Comparison of ENCODE assay signal across 8 cellular contexts in genomic region chr10:100986952-100987684, GRCh38. TPM values are rescaled to one million over a fixed set of nuclear protein-coding genes. Genes with fewer than 3 reads are reported as not detected.
A peak's percentile ranks its signal among the peaks of the same experiment; 100 is the strongest.
DNase-seq lines count a peak whose midpoint lies in the region; ATAC-seq, FAIRE-seq and TF ChIP-seq lines count a peak whose summit lies in the region.

TSS of gene MRPL43 (minus strand) at chr10:100987497. CDS start at chr10:100987443, 54 bp downstream.
TSS of gene TWNK (plus strand) at chr10:100987543. CDS start at chr10:100988211, 668 bp downstream.

- TF ChIP-seq CTCF in HepG2 (CRISPR knock-in tag; IDR thresholded peaks at IDR 0.05), result peak; percentile 15; the same call in 1 of the 2 replicates

- H3K27me3 ChIP-seq in HepG2 (ENCODE audit: control insufficient read depth in 1 of 2, insufficient read depth in 2 of 2, low read length in 2 of 2), result no peaks in the 10 kb centered on the region; a peak in 1 of 5 replicates

- peak; percentile 55 to 67; a peak in 3 of 4 replicates for TF ChIP-seq POLR2A in HepG2 (IDR thresholded peaks at IDR 0.05; ENCODE audit: insufficient read depth in 1 of 2, low read depth in 2 of 2, low read length in 2 of 2)

- TF ChIP-seq EP300 in HepG2 (IDR thresholded peaks at IDR 0.05; ENCODE audit: low read depth in 2 of 2, low read length in 2 of 2) (no peak), HepG2 (CRISPR knock-in tag; IDR thresholded peaks at IDR 0.05; ENCODE audit: borderline replicate concordance) (0 out of 2 replicates have a peak, but pooled peaks have one; percentile 18)

- DNase-seq in Ammon's horn (ENCODE audit: low spot score), result peak; percentile 91
- peak; percentile 79 for DNase-seq in NCI-H69 (lab: John Stamatoyannopoulos, UW)
- DNase-seq in activated CD4-positive, alpha-beta T cell treated with anti-CD3 and anti-CD28 coated beads, Interleukin-2, amount 50 U/mL, for 24 hours (ENCODE audit: low read depth in 1 of 2, low spot score in 1 of 2), result peak; percentile 76 to 86
- peak; percentile 81 for DNase-seq in dedifferentiated amniotic fluid mesenchymal stem cell (ENCODE audit: extremely low spot score)
- DNase-seq in HepG2 (ENCODE audit: low spot score), result peak; percentile 72
- DNase-seq in stimulated activated CD4-positive, alpha-beta T cell treated with anti-CD3 and anti-CD28 coated beads, Interleukin-2, amount 100 ng/mL, for 4 hours (ENCODE audit: low read depth), result peak; percentile 82

- intact Hi-C loops in HepG2 (cut with micrococcal nuclease; ENCODE audit: unreplicated experiment), result loop anchor here (1.0 kb wide), 1 partner anchor 16 kb away; no protein-coding TSS in a partner anchor

- in situ Hi-C loops in HepG2 (cut with HindIII; ENCODE audit: extremely low pct_ligation_motif_present, low pct_unique_long_range_greater_than_20kb), result no loop called here

- BruUV-seq in HepG2 (replicated peaks; lab: Mats Ljungman, UMichigan), result no TSS peak

- H3K4me3 ChIP-seq in HepG2 (replicated peaks in 1 of 3; ENCODE audit: insufficient read depth in 1 of 3, low read depth in 2 of 3, low read length in 3 of 3), result peak within 1 kb of the TSS; percentile 77 to 96 (median 91)

- WGBS in HepG2 (ENCODE audit: low lambda C conversion rate), result 1% methylated on average over 34 of the region's 75 CpGs

- peaks cover 50% of the 10 kb centered on the region for H3K79me2 ChIP-seq in HepG2 (ENCODE audit: insufficient read depth, low read length)

- H3K27ac ChIP-seq in HepG2 (ENCODE audit: extremely low read length, insufficient read depth, low read length), result peak within 1 kb of the TSS; percentile 83

- CTCF ChIA-PET in HepG2 (lab: Yijun Ruan, JAX; ENCODE audit: low intra/inter-chr PET ratio, low total read pairs), result no interaction called here

- peak; percentile 56 for FAIRE-seq in HepG2 (lab: Jason Lieb, UNC)

- H4K20me1 ChIP-seq in HepG2 (ENCODE audit: insufficient read depth, low read length), result no peaks in the 10 kb centered on the region

- peak within 1 kb of the TSS; percentile 97 for H3K4me2 ChIP-seq in HepG2 (ENCODE audit: low read depth, low read length)

- ATAC-seq in GM19023 (IDR thresholded peaks at IDR 0.05; ENCODE audit: unreplicated experiment) (peak; percentile 90), HG03196 (IDR thresholded peaks at IDR 0.05; ENCODE audit: unreplicated experiment) (peak; percentile 71), HepG2 (peak; percentile 73)

- H2AFZ ChIP-seq in HepG2 (ENCODE audit: low read length), result no peak within 1 kb of the TSS

- peak within 1 kb of the TSS; percentile 83 for H3K9ac ChIP-seq in HepG2 (ENCODE audit: insufficient read depth, low read depth, low read length)

- H3K9me3 ChIP-seq in HepG2 (ENCODE audit: low read length), result no peaks in the 10 kb centered on the region

- peaks cover 15 to 56% of the 10 kb centered on the region in 2 experiments for H3K36me3 ChIP-seq in HepG2 (replicated peaks in 1 of 2; ENCODE audit: control insufficient read depth in 1 of 2, insufficient read depth in 2 of 2, low read length in 2 of 2)

- peaks cover 53% of the 10 kb centered on the region for H3K4me1 ChIP-seq in HepG2 (ENCODE audit: insufficient read depth, low read length)

- POLR2A ChIA-PET in HepG2 (lab: Yijun Ruan, JAX), result interaction anchor here (0.7 to 23.0 kb wide), 6 partner anchors 11 to 74 kb away, joined by 3 to 277 read pairs (median 3); partner anchors contain the start of genes LZTS2 and SEMA4G

- no peak for TF ChIP-seq RAD21 in HepG2 (CRISPR knock-in tag; IDR thresholded peaks at IDR 0.05)

TF ChIP-seq in HepG2, 621 proteins besides CTCF, POLR2A, EP300 and RAD21 (continues in another document):
- TF ChIP-seq, protein P1, sequence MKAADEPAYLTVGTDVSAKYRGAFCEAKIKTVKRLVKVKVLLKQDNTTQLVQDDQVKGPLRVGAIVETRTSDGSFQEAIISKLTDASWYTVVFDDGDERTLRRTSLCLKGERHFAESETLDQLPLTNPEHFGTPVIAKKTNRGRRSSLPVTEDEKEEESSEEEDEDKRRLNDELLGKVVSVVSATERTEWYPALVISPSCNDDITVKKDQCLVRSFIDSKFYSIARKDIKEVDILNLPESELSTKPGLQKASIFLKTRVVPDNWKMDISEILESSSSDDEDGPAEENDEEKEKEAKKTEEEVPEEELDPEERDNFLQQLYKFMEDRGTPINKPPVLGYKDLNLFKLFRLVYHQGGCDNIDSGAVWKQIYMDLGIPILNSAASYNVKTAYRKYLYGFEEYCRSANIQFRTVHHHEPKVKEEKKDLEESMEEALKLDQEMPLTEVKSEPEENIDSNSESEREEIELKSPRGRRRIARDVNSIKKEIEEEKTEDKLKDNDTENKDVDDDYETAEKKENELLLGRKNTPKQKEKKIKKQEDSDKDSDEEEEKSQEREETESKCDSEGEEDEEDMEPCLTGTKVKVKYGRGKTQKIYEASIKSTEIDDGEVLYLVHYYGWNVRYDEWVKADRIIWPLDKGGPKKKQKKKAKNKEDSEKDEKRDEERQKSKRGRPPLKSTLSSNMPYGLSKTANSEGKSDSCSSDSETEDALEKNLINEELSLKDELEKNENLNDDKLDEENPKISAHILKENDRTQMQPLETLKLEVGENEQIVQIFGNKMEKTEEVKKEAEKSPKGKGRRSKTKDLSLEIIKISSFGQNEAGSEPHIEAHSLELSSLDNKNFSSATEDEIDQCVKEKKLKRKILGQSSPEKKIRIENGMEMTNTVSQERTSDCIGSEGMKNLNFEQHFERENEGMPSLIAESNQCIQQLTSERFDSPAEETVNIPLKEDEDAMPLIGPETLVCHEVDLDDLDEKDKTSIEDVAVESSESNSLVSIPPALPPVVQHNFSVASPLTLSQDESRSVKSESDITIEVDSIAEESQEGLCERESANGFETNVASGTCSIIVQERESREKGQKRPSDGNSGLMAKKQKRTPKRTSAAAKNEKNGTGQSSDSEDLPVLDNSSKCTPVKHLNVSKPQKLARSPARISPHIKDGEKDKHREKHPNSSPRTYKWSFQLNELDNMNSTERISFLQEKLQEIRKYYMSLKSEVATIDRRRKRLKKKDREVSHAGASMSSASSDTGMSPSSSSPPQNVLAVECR (CRISPR knock-in tag; IDR thresholded peaks at IDR 0.05; ENCODE audit: borderline replicate concordance), result peak; percentile 97
- TF ChIP-seq TEAD2 (CRISPR knock-in tag; IDR thresholded peaks at IDR 0.05) (no peak), THYN1 (CRISPR knock-in tag; IDR thresholded peaks at IDR 0.05; ENCODE audit: borderline replicate concordance, low read depth) (no peak), ZNF782 (CRISPR knock-in tag; IDR thresholded peaks at IDR 0.05; ENCODE audit: borderline replicate concordance) (no peak; the same call in 1 of the 2 replicates), ESRRA (CRISPR knock-in tag; IDR thresholded peaks at IDR 0.05; ENCODE audit: low read depth) (peak; percentile 81), TBL1XR1 (IDR thresholded peaks at IDR 0.05; ENCODE audit: borderline replicate concordance, low read length, partially characterized antibody) (no peak), TGIF2 (CRISPR knock-in tag; IDR thresholded peaks at IDR 0.05) (peak; percentile 56; the same call in 1 of the 2 replicates)

RNA-seq across cellular contexts. Expression of gene MRPL43, which starts in this region (rescaled TPM):
- total RNA-seq in HepG2 (2016; rRNA removed; fragmentation: Illumina TruSeq; extraction: Trizol), result 68.8 and 71.0 TPM in 2 replicates
- total RNA-seq in HepG2 (2016; cell fraction: cytosol; rRNA removed; fragmentation: Illumina TruSeq; extraction: Trizol; ENCODE audit: low read depth), result 32.4 and 32.8 TPM in 2 replicates
- 65.7 and 69.8 TPM in 2 replicates for total RNA-seq in HepG2 (2016; cell fraction: insoluble cytoplasmic fraction; rRNA removed; fragmentation: Illumina TruSeq; extraction: Trizol)
- 46.1 and 51.6 TPM in 2 replicates for total RNA-seq in HepG2 (2016; cell fraction: membrane; rRNA removed; fragmentation: Illumina TruSeq; extraction: Trizol)
- total RNA-seq in HepG2 (2016; cell fraction: nucleus; rRNA removed; fragmentation: Illumina TruSeq; extraction: Trizol), result 31.2 and 37.2 TPM in 2 replicates
- 73.7 and 79.1 TPM in 2 replicates for polyA plus RNA-seq in HepG2 (2011; rRNA removed)
- 71.0 and 107 TPM in 2 replicates for polyA plus RNA-seq in HepG2 (2011; cell fraction: cytosol; rRNA removed)
- polyA plus RNA-seq in HepG2 (2011; cell fraction: nucleus; rRNA removed), result 91.9 and 106 TPM in 2 replicates
- 53.0 and 55.5 TPM in 2 replicates for polyA plus RNA-seq in HepG2 (2012)
- 35.2 and 41.6 TPM in 2 replicates for polyA plus RNA-seq in HepG2 (2016; cell fraction: cytosol; fragmentation: Illumina TruSeq; extraction: Trizol; ENCODE audit: low read depth)
- polyA plus RNA-seq in HepG2 (2016; cell fraction: insoluble cytoplasmic fraction; fragmentation: Illumina TruSeq; extraction: Trizol; ENCODE audit: low read depth), result 87.4 and 92.0 TPM in 2 replicates
- polyA plus RNA-seq in HepG2 (2016; cell fraction: membrane; fragmentation: Illumina TruSeq; extraction: Trizol; ENCODE audit: low read depth), result 50.3 and 58.0 TPM in 2 replicates
- polyA plus RNA-seq in HepG2 (2016; cell fraction: nucleus; fragmentation: Illumina TruSeq; extraction: Trizol; ENCODE audit: insufficient read depth, low read depth), result 72.1 and 80.1 TPM in 2 replicates
- polyA minus RNA-seq in HepG2 (2011; rRNA and poly(A)+ RNA removed; ENCODE audit: low replicate concordance), result 42.1 and 55.4 TPM in 2 replicates
- polyA minus RNA-seq in HepG2 (2011; cell fraction: cytosol; rRNA and poly(A)+ RNA removed), result 21.1 and 28.5 TPM in 2 replicates
- 14.3 and 15.8 TPM in 2 replicates for polyA minus RNA-seq in HepG2 (2011; cell fraction: nucleus; rRNA and poly(A)+ RNA removed)

RNA-seq across cellular contexts. Expression of gene TWNK, which starts in this region (rescaled TPM):
- 16.5 and 21.9 TPM in 2 replicates for total RNA-seq in HepG2 (2016; rRNA removed; fragmentation: Illumina TruSeq; extraction: Trizol)
- total RNA-seq in HepG2 (2016; cell fraction: cytosol; rRNA removed; fragmentation: Illumina TruSeq; extraction: Trizol; ENCODE audit: low read depth), result 3.7 and 4.5 TPM in 2 replicates
- total RNA-seq in HepG2 (2016; cell fraction: insoluble cytoplasmic fraction; rRNA removed; fragmentation: Illumina TruSeq; extraction: Trizol), result 18.6 and 19.4 TPM in 2 replicates
- 11.4 and 11.5 TPM in 2 replicates for total RNA-seq in HepG2 (2016; cell fraction: membrane; rRNA removed; fragmentation: Illumina TruSeq; extraction: Trizol)
- total RNA-seq in HepG2 (2016; cell fraction: nucleus; rRNA removed; fragmentation: Illumina TruSeq; extraction: Trizol), result 13.4 and 14.8 TPM in 2 replicates
- polyA plus RNA-seq in HepG2 (2011; rRNA removed), result 10.7 and 14.1 TPM in 2 replicates
- 10.2 and 12.5 TPM in 2 replicates for polyA plus RNA-seq in HepG2 (2011; cell fraction: cytosol; rRNA removed)
- 17.6 and 19.3 TPM in 2 replicates for polyA plus RNA-seq in HepG2 (2011; cell fraction: nucleus; rRNA removed)
- polyA plus RNA-seq in HepG2 (2012), result 16.5 and 20.2 TPM in 2 replicates
- 2.6 and 3.0 TPM in 2 replicates for polyA plus RNA-seq in HepG2 (2016; cell fraction: cytosol; fragmentation: Illumina TruSeq; extraction: Trizol; ENCODE audit: low read depth)
- polyA plus RNA-seq in HepG2 (2016; cell fraction: insoluble cytoplasmic fraction; fragmentation: Illumina TruSeq; extraction: Trizol; ENCODE audit: low read depth), result 22.1 and 23.7 TPM in 2 replicates
- polyA plus RNA-seq in HepG2 (2016; cell fraction: membrane; fragmentation: Illumina TruSeq; extraction: Trizol; ENCODE audit: low read depth), result 8.2 and 8.4 TPM in 2 replicates
- polyA plus RNA-seq in HepG2 (2016; cell fraction: nucleus; fragmentation: Illumina TruSeq; extraction: Trizol; ENCODE audit: insufficient read depth, low read depth), result 39.8 and 46.5 TPM in 2 replicates
- 12.7 and 32.5 TPM in 2 replicates for polyA minus RNA-seq in HepG2 (2011; rRNA and poly(A)+ RNA removed; ENCODE audit: low replicate concordance)
- 4.7 and 5.5 TPM in 2 replicates for polyA minus RNA-seq in HepG2 (2011; cell fraction: cytosol; rRNA and poly(A)+ RNA removed)
- polyA minus RNA-seq in HepG2 (2011; cell fraction: nucleus; rRNA and poly(A)+ RNA removed), result 14.2 and 14.9 TPM in 2 replicates

Comparison
In these comparisons a context has a peak if more than half of its experiments do, and no peak if none do; other contexts are left out.
1. Peak in every context shown above with its lines: DNase-seq, ATAC-seq, H3K4me3 ChIP-seq and H3K27ac ChIP-seq.